15 cellular contexts compared by ENCODE assay signal in genomic region chr5:135461752-135462151, GRCh38. TPM values are rescaled to one million over a fixed set of nuclear protein-coding genes. Genes with fewer than 3 reads are reported as not detected.
A peak's percentile ranks its signal among the peaks of the same experiment; 100 is the strongest.
DNase-seq lines count a peak whose midpoint lies in the region; ATAC-seq, FAIRE-seq and TF ChIP-seq lines count a peak whose summit lies in the region.
"Had no signal": no experiment of that assay in that cellular context is flagged by ENCODE, and none has a peak within 500 bp of the region (broad histone marks: within the 10 kb centered on the region; RNA-seq: fewer than 3 reads in every experiment).

No MANE protein-coding gene starts in this region.

- no peak for TF ChIP-seq RAD21 in K562 (CRISPR knock-in tag; conservative IDR thresholded peaks at IDR 0.05 in 1 of 2, IDR thresholded peaks at IDR 0.05 in 1 of 2)

- POLR2A ChIA-PET in K562 (lab: Yijun Ruan, JAX), result interaction anchor here (0.5 to 0.9 kb wide), 3 partner anchors 17 to 372 kb away, joined by 3 to 7 read pairs (median 4); no protein-coding TSS in a partner anchor

- no peaks in the 10 kb centered on the region; the same call in 1 of the 2 replicates for H4K20me1 ChIP-seq in K562 (replicated peaks; ENCODE audit: control insufficient read depth, insufficient read depth, low read length)

- peak; percentile 38 for DNase-seq in cardiac septum (ENCODE audit: low spot score)
- no peak for DNase-seq in right cardiac atrium
- DNase-seq in K562 (ENCODE audit: extremely low read depth in 1 of 4, low spot score in 3 of 4), result no peak
- DNase-seq in posterior vena cava (ENCODE audit: low spot score), result peak; percentile 28
- peak; percentile 16 to 36 for DNase-seq in aorta
- no peak for DNase-seq in GM13976 (ENCODE audit: low spot score)

- H3K27ac ChIP-seq in right cardiac atrium (ENCODE audit: low read length) (no peak overlapping the region), K562 (ENCODE audit: extremely low read depth, low read depth, low read length) (no peak overlapping the region), aorta (ENCODE audit: low read depth in 1 of 2, low read length in 2 of 2) (no peak overlapping the region)
- H3K27ac ChIP-seq: GM23248, HL-60 had no signal

- no peak overlapping the region for H2AFZ ChIP-seq in K562 (ENCODE audit: low read depth, low read length)
- H2AFZ ChIP-seq: GM23248 had no signal

- H3K4me3 ChIP-seq in right cardiac atrium (ENCODE audit: low read length) (no peak overlapping the region), K562 (no peak overlapping the region), aorta (ENCODE audit: low read length in 2 of 2) (no peak overlapping the region)
- H3K4me3 ChIP-seq: GM23248 had no signal

- CTCF ChIA-PET in K562 (lab: Yijun Ruan, JAX; ENCODE audit: low intra/inter-chr PET ratio), result interaction anchor here (1.3 to 3.2 kb wide), 5 partner anchors 90 to 369 kb away, joined by 3 to 20 read pairs (median 4); no protein-coding TSS in a partner anchor

- H3K79me2 ChIP-seq in K562 (ENCODE audit: control insufficient read depth, insufficient read depth, low read length), result peaks cover 2% of the 10 kb centered on the region; the same call in 1 of the 3 replicates

- no peak for TF ChIP-seq POLR2A in K562 (conservative IDR thresholded peaks at IDR 0.05)

- H3K4me2 ChIP-seq in K562 (ENCODE audit: insufficient read depth, low read length), result no peak overlapping the region

- ATAC-seq in right cardiac atrium, result no peak
- no peak for ATAC-seq in K562
- no peak for ATAC-seq in aorta (ENCODE audit: low FRiP score)
- ATAC-seq in GM21825 (IDR thresholded peaks at IDR 0.05; ENCODE audit: unreplicated experiment), result no peak
- no peak for ATAC-seq in GM21619 (IDR thresholded peaks at IDR 0.05; ENCODE audit: unreplicated experiment)

- FAIRE-seq in K562 (lab: Jason Lieb, UNC), result no peak
- FAIRE-seq: A204.1, H54 had no signal

- H3K36me3 ChIP-seq in K562 (ENCODE audit: control insufficient read depth, insufficient read depth, low read length) (no peaks in the 10 kb centered on the region), aorta (ENCODE audit: control insufficient read depth in 1 of 2, insufficient read depth in 2 of 2, low read length in 1 of 2) (no peaks in the 10 kb centered on the region)

- WGBS in right cardiac atrium, result 76% methylated on average over 2 of the region's 2 CpGs
- WGBS in K562 (ENCODE audit: insufficient coverage, low coverage, missing lambda C conversion rate), result 30% methylated on average over 2 of the region's 2 CpGs
- WGBS in aorta, 2 donors, result 61 to 72% methylated on average over 2 of the region's 2 CpGs

- H3K27me3 ChIP-seq in right cardiac atrium (ENCODE audit: control insufficient read depth, insufficient read depth), result no peaks in the 10 kb centered on the region
- H3K27me3 ChIP-seq in K562 (ENCODE audit: control insufficient read depth in 2 of 2, insufficient read depth in 2 of 2, low read length in 2 of 2), result peaks cover 0 to 12% of the 10 kb centered on the region in 2 experiments; a peak in 2 of 5 replicates
- no peaks in the 10 kb centered on the region for H3K27me3 ChIP-seq in aorta (ENCODE audit: control insufficient read depth in 1 of 2, insufficient read depth in 2 of 2, low read length in 1 of 2)

- H3K9me3 ChIP-seq in right cardiac atrium (ENCODE audit: control insufficient read depth, low read length) (no peaks in the 10 kb centered on the region), K562 (replicated peaks; ENCODE audit: control insufficient read depth, insufficient read depth, low read depth, low read length) (no peaks in the 10 kb centered on the region), aorta (ENCODE audit: control insufficient read depth, low read length) (no peaks in the 10 kb centered on the region)
- H3K9me3 ChIP-seq: Caco-2 had no signal

- H3K4me1 ChIP-seq in right cardiac atrium (ENCODE audit: control insufficient read depth, insufficient read depth, low read length) (no peaks in the 10 kb centered on the region), K562 (replicated peaks in 1 of 2; ENCODE audit: control insufficient read depth in 2 of 2, insufficient read depth in 2 of 2, low read length in 2 of 2) (peaks cover 24 to 34% of the 10 kb centered on the region in 2 experiments), aorta (ENCODE audit: control insufficient read depth in 1 of 2, insufficient read depth in 2 of 2, low read length in 2 of 2) (peaks cover 0 to 7% of the 10 kb centered on the region in 2 donors)

- in situ Hi-C loops in K562 (cut with MboI) (loop anchor here (5.0 to 10.0 kb wide), 2 partner anchors 263 to 356 kb away; no protein-coding TSS in a partner anchor), GM13976 (cut with MboI; ENCODE audit: low sequenced_read_pairs, unreplicated experiment) (loop anchor here (5.0 to 25.0 kb wide), 2 partner anchors 91 to 376 kb away; partner anchors contain the start of gene SLC25A48)

- intact Hi-C loops in cardiac septum (cut with DNase I) (loop anchor here (10.0 kb wide), 1 partner anchor 373 kb away; the partner anchor contains the start of gene SLC25A48), right cardiac atrium (cut with DNase I) (loop anchor here in 2 of 4 donors (10.0 kb wide), 1 partner anchor 363 kb away; no protein-coding TSS in a partner anchor), K562 (cut with micrococcal nuclease) (loop anchor here (1.0 kb wide), 1 partner anchor 91 kb away; no protein-coding TSS in a partner anchor), posterior vena cava (cut with DNase I) (loop anchor here in 1 of 2 donors (5.0 kb wide), 1 partner anchor 91 kb away; no protein-coding TSS in a partner anchor), aorta (cut with DNase I) (loop anchor here in 1 of 2 donors (5.0 kb wide), 1 partner anchor 371 kb away; the partner anchor contains the start of gene SLC25A48)

- no peak overlapping the region for H3K9ac ChIP-seq in K562 (ENCODE audit: insufficient read depth in 1 of 2, low read depth in 2 of 2, low read length in 2 of 2)
- H3K9ac ChIP-seq: GM23248 had no signal

- BruUV-seq in K562 (replicated peaks; lab: Mats Ljungman, UMichigan), result no TSS peak

- TF ChIP-seq CTCF in K562 (IDR thresholded peaks at IDR 0.05 in 2 of 3, conservative IDR thresholded peaks at IDR 0.05 in 1 of 3; ENCODE audit: insufficient read depth in 2 of 3, low read depth in 1 of 3, low read length in 3 of 3), result no peak
- no peak for TF ChIP-seq CTCF in GM13976 (IDR thresholded peaks at IDR 0.05; ENCODE audit: borderline replicate concordance, control extremely low read depth, extremely low read depth, insufficient read depth, missing control alignments)

- no peaks in the 10 kb centered on the region for H3K9me1 ChIP-seq in K562 (ENCODE audit: control insufficient read depth, insufficient read depth, low read length)

- TF ChIP-seq EP300 in K562 (IDR thresholded peaks at IDR 0.05; ENCODE audit: low read length), result no peak

TF ChIP-seq in K562, 482 proteins besides CTCF, POLR2A, EP300 and RAD21 (continues in another document):
- TF ChIP-seq ZNF507 (tag; conservative IDR thresholded peaks at IDR 0.05) (no peak), ZNF780A (CRISPR knock-in tag; IDR thresholded peaks at IDR 0.05) (no peak)

RNA-seq across cellular contexts. Expression of gene TIFAB, which starts 9.6 kb away (rescaled TPM):
- total RNA-seq in cardiac septum, result not detected
- not detected for total RNA-seq in right cardiac atrium
- not detected for polyA plus RNA-seq in right cardiac atrium
- not detected in 2 replicates for total RNA-seq in K562 (2011; cell fraction: chromatin; rRNA removed; ENCODE audit: low replicate concordance)
- not detected in 2 replicates for total RNA-seq in K562 (2011; cell fraction: nucleolus; rRNA removed)
- total RNA-seq in K562 (2011; cell fraction: nucleoplasm; rRNA removed), result not detected in 2 replicates
- total RNA-seq in K562 (2014; rRNA removed), result not detected in 2 replicates
- total RNA-seq in K562 (2014; rRNA removed; fragmentation: Illumina TruSeq; extraction: Trizol), result not detected in 2 replicates
- total RNA-seq in K562 (2015; rRNA removed; fragmentation: Illumina TruSeq; extraction: Trizol), result not detected in 2 replicates
- not detected in 2 replicates for total RNA-seq in K562 (2021)
- not detected in 2 replicates for polyA plus RNA-seq in K562 (2011; rRNA removed)
- polyA plus RNA-seq in K562 (2011; cell fraction: cytosol; rRNA removed), result 0.01 TPM in 1 of 2 replicates, not detected in the other
- polyA plus RNA-seq in K562 (2011; cell fraction: nucleus; rRNA removed), result not detected in 2 replicates
- not detected in 2 replicates for polyA plus RNA-seq in K562 (2012)
- polyA plus RNA-seq in K562 (2014; fragmentation: Illumina TruSeq; extraction: Trizol), result not detected in 2 replicates
- polyA plus RNA-seq in K562 (2014; fragmentation: Nextera tagmentation; extraction: Ambion mirVana), result not detected
- polyA plus RNA-seq in K562 (2014; rRNA removed), result not detected in 2 replicates
- not detected in 2 replicates for polyA minus RNA-seq in K562 (2011; rRNA and poly(A)+ RNA removed)
- not detected in 2 replicates for polyA minus RNA-seq in K562 (2011; cell fraction: cytosol; rRNA and poly(A)+ RNA removed)
- polyA minus RNA-seq in K562 (2011; cell fraction: nucleus; rRNA and poly(A)+ RNA removed), result not detected in 2 replicates
- not detected for total RNA-seq in posterior vena cava
- total RNA-seq in aorta, result under 1 TPM in 1 of 2 donors, not detected in 1; 0.24 TPM
- not detected for polyA plus RNA-seq in aorta
- total RNA-seq: Caco-2; CD8-positive, alpha-beta memory T cell; GM23248 had no signal
- polyA plus RNA-seq: BJ; CD8-positive, alpha-beta memory T cell; GM23248 had no signal

RNA-seq across cellular contexts. Expression of gene DCANP1, which starts 14.6 kb away (rescaled TPM):
- total RNA-seq in cardiac septum (not detected), right cardiac atrium (not detected), K562 (2014; rRNA removed) (not detected in 2 replicates), K562 (2014; rRNA removed; fragmentation: Illumina TruSeq; extraction: Trizol) (not detected in 2 replicates), K562 (2015; rRNA removed; fragmentation: Illumina TruSeq; extraction: Trizol) (not detected in 2 replicates), K562 (2021) (not detected in 2 replicates), posterior vena cava (not detected), aorta (not detected)
- polyA plus RNA-seq in right cardiac atrium (not detected), K562 (2011; rRNA removed) (not detected in 2 replicates), K562 (2014; fragmentation: Illumina TruSeq; extraction: Trizol) (not detected in 2 replicates), K562 (2014; fragmentation: Nextera tagmentation; extraction: Ambion mirVana) (not detected), K562 (2014; rRNA removed) (not detected in 2 replicates), aorta (under 1 TPM in 1 of 2 donors, not detected in 1; 0.10 TPM)
- total RNA-seq in K562 (2011; cell fraction: chromatin; rRNA removed; ENCODE audit: low replicate concordance), result not detected in 2 replicates
- not detected in 2 replicates for total RNA-seq in K562 (2011; cell fraction: nucleolus; rRNA removed)
- not detected in 2 replicates for total RNA-seq in K562 (2011; cell fraction: nucleoplasm; rRNA removed)
- not detected in 2 replicates for polyA plus RNA-seq in K562 (2011; cell fraction: cytosol; rRNA removed)
- polyA plus RNA-seq in K562 (2011; cell fraction: nucleus; rRNA removed), result not detected in 2 replicates
- not detected in 2 replicates for polyA plus RNA-seq in K562 (2012)
- not detected in 2 replicates for polyA minus RNA-seq in K562 (2011; rRNA and poly(A)+ RNA removed)
- not detected in 2 replicates for polyA minus RNA-seq in K562 (2011; cell fraction: cytosol; rRNA and poly(A)+ RNA removed)
- polyA minus RNA-seq in K562 (2011; cell fraction: nucleus; rRNA and poly(A)+ RNA removed), result not detected in 2 replicates
- total RNA-seq: Caco-2; CD8-positive, alpha-beta memory T cell; GM23248 had no signal
- polyA plus RNA-seq: BJ; CD8-positive, alpha-beta memory T cell; GM23248 had no signal

Comparison
In these comparisons a context has a peak if more than half of its experiments do, and no peak if none do; other contexts are left out.
1. DNase-seq: peak in cardiac septum (single experiment), posterior vena cava (single experiment) and aorta (2 of 2); none in right cardiac atrium (0 of 3), K562 (0 of 4) and GM13976 (single experiment).